ENCODE assay signal across 8 cellular contexts in the genomic region with DNA sequence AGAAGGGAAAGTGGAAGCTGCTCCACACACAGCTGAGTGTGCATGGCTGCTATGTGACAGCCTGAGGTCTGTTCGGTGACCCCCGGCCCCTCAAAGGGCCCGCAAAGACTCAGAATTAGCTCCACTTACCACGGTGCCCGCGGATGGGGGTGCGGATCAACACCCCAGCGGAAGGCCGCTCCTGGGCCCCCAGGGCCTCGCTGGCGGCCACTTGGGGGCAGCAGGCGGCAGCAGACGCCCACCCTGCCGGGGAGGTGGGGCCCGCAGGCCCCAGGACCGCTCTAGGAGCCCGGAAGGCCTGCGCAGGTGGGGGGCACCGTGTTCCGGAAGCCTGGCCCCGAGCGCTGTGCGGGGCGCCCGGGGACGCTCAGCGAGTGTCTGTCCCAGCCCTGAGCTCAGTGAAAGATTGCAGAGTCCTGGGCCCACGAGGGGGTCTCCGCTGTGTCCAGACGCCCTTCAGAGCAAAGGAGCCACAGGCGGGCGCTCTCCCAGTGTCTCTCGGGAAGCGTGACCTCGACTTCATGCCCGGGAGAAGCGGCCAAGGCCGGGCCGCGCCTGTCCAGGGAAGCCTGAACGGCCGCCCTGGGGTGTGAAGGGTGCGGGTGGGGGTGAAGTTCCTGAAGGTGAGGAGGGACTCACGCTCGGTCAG.
DNase-seq lines count a peak whose midpoint lies in the region; ATAC-seq and TF ChIP-seq lines count a peak whose summit lies in the region.

No MANE protein-coding gene starts in this region.

- DNase-seq in DND-41 (no peak), right atrium auricular region (ENCODE audit: low spot score) (no peak), retinal pigment epithelial cell (ENCODE audit: low read depth) (no peak), NCI-H2196 (lab: John Stamatoyannopoulos, UW; ENCODE audit: unreplicated experiment) (no peak), NCI-H2107 (lab: John Stamatoyannopoulos, UW) (no peak), NCI-H69 (lab: John Stamatoyannopoulos, UW) (no peak)
- peak; percentile 60 for DNase-seq in activated CD8-positive, alpha-beta memory T cell treated with anti-CD3 and anti-CD28 coated beads, Interleukin-2, amount 50 U/mL, for 4 hours
- DNase-seq in activated T-helper 2 cell treated with anti-CD3 and anti-CD28 coated beads, Interferon-gamma antibody, Interleukin-2, Interleukin-4, amounts not matched to agents 10 μg/mL and 5 μg/mL and 100 μg/mL, durations not matched to agents 14 hours and 24 hours and 36 hours (ENCODE audit: low spot score), result no peak

- no peaks in the 10 kb centered on the region for H4K20me1 ChIP-seq in DND-41 (ENCODE audit: insufficient read depth, low read length)

- H3K9me3 ChIP-seq in DND-41 (ENCODE audit: insufficient read depth, low read length, severe bottlenecking), result no peaks in the 10 kb centered on the region
- no peaks in the 10 kb centered on the region for H3K9me3 ChIP-seq in right atrium auricular region

- no peaks in the 10 kb centered on the region for H3K79me2 ChIP-seq in DND-41 (ENCODE audit: insufficient read depth, low read length)

- H2AFZ ChIP-seq in DND-41 (ENCODE audit: low read depth, low read length), result no peak overlapping the region

- H3K27me3 Mint-ChIP-seq in activated T-helper 2 cell treated with anti-CD3 and anti-CD28 coated beads, Interferon-gamma antibody, Interleukin-2, Interleukin-4, amounts not matched to agents 10 μg/mL and 5 μg/mL and 100 μg/mL, durations not matched to agents 14 hours and 24 hours and 36 hours (ENCODE audit: low read depth), result peaks cover 15% of the 10 kb centered on the region

- no peak overlapping the region for H3K4me2 ChIP-seq in DND-41 (ENCODE audit: insufficient read depth, low read length)

- H3K27ac Mint-ChIP-seq in activated T-helper 2 cell treated with anti-CD3 and anti-CD28 coated beads, Interferon-gamma antibody, Interleukin-2, Interleukin-4, amounts not matched to agents 10 μg/mL and 5 μg/mL and 100 μg/mL, durations not matched to agents 14 hours and 24 hours and 36 hours, result no peak overlapping the region

- TF ChIP-seq CTCF in DND-41 (IDR thresholded peaks at IDR 0.05; ENCODE audit: borderline replicate concordance, extremely low read depth, low read length, poor library complexity, severe bottlenecking) (peak; percentile 14), right atrium auricular region (IDR thresholded peaks at IDR 0.05) (peak in 1 of 2 donors; percentile 70), retinal pigment epithelial cell (conservative IDR thresholded peaks at IDR 0.05; ENCODE audit: low read depth, low read length) (peak; percentile 54)

- H3K4me1 Mint-ChIP-seq in activated T-helper 2 cell treated with anti-CD3 and anti-CD28 coated beads, Interferon-gamma antibody, Interleukin-2, Interleukin-4, amounts not matched to agents 10 μg/mL and 5 μg/mL and 100 μg/mL, durations not matched to agents 14 hours and 24 hours and 36 hours (ENCODE audit: low read depth), result no peaks in the 10 kb centered on the region

- H3K4me1 ChIP-seq in DND-41 (ENCODE audit: insufficient read depth, low read length) (no peaks in the 10 kb centered on the region), right atrium auricular region (peaks cover 0 to 21% of the 10 kb centered on the region in 2 donors)

- H3K4me3 ChIP-seq in DND-41 (ENCODE audit: low read depth in 1 of 2, low read length in 2 of 2), result no peak overlapping the region
- H3K4me3 ChIP-seq in right atrium auricular region, result peak overlapping the region in 1 of 2 donors; percentile 36
- H3K4me3 ChIP-seq in retinal pigment epithelial cell (ENCODE audit: low read length), result no peak overlapping the region

- no peaks in the 10 kb centered on the region for H3K9me3 Mint-ChIP-seq in activated T-helper 2 cell treated with anti-CD3 and anti-CD28 coated beads, Interferon-gamma antibody, Interleukin-2, Interleukin-4, amounts not matched to agents 10 μg/mL and 5 μg/mL and 100 μg/mL, durations not matched to agents 14 hours and 24 hours and 36 hours

- H3K36me3 ChIP-seq in DND-41 (ENCODE audit: insufficient read depth, low read length), result no peaks in the 10 kb centered on the region
- H3K36me3 ChIP-seq in right atrium auricular region, result no peaks in the 10 kb centered on the region

- no peak overlapping the region for H3K27ac ChIP-seq in DND-41 (ENCODE audit: low read length)
- H3K27ac ChIP-seq in right atrium auricular region, result peak overlapping the region; percentile 45 to 65

- no peaks in the 10 kb centered on the region for H3K36me3 Mint-ChIP-seq in activated T-helper 2 cell treated with anti-CD3 and anti-CD28 coated beads, Interferon-gamma antibody, Interleukin-2, Interleukin-4, amounts not matched to agents 10 μg/mL and 5 μg/mL and 100 μg/mL, durations not matched to agents 14 hours and 24 hours and 36 hours (ENCODE audit: low read depth)

- H3K4me3 Mint-ChIP-seq in activated T-helper 2 cell treated with anti-CD3 and anti-CD28 coated beads, Interferon-gamma antibody, Interleukin-2, Interleukin-4, amounts not matched to agents 10 μg/mL and 5 μg/mL and 100 μg/mL, durations not matched to agents 14 hours and 24 hours and 36 hours (ENCODE audit: low read depth), result no peak overlapping the region

- no peak for ATAC-seq in DND-41 (ENCODE audit: insufficient read depth, low read depth)

- H3K9ac ChIP-seq in DND-41 (ENCODE audit: low read depth, low read length), result no peak overlapping the region

- H3K27me3 ChIP-seq in DND-41 (ENCODE audit: insufficient read depth, low read length, poor library complexity), result no peaks in the 10 kb centered on the region
- H3K27me3 ChIP-seq in right atrium auricular region, result no peaks in the 10 kb centered on the region

- intact Hi-C loops in activated T-helper 2 cell treated with anti-CD3 and anti-CD28 coated beads, Interferon-gamma antibody, Interleukin-2, Interleukin-4, amounts not matched to agents 10 μg/mL and 5 μg/mL and 100 μg/mL, durations not matched to agents 14 hours and 24 hours and 36 hours (cut with micrococcal nuclease), result no loop called here
